In the genomic region with DNA sequence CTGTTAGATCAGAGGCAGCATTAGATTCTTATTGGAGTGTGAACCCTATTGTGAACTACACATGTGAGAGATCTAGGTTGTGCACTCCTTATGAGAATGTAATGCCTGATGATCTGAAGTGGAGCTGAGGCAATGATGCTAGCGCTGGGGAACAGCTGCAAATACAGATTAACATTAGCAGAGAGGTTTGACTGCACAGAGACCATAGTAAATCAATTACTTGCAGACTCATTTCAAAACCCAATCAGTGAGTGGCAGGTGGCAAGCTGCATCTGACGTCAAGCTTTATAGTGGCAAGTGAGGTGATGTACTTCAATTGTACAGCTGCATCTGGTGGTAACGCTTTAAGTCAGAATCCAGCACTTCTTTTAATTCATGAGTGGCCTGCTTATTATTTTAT, we compare ENCODE assay signal across 10 cellular contexts.
A peak's percentile ranks its signal among the peaks of the same experiment; 100 is the strongest.
DNase-seq lines count a peak whose midpoint lies in the region; ATAC-seq and TF ChIP-seq lines count a peak whose summit lies in the region.
"Had no signal": no experiment of that assay in that cellular context is flagged by ENCODE, and none has a peak within 500 bp of the region (broad histone marks: within the 10 kb centered on the region; RNA-seq: fewer than 3 reads in every experiment).

No MANE protein-coding gene starts in this region.

- H3K27ac ChIP-seq in CD8-positive, alpha-beta T cell (ENCODE audit: low read depth, low read length), result no peak overlapping the region
- no peak overlapping the region for H3K27ac ChIP-seq in tibial nerve
- H3K27ac ChIP-seq: BLaER1 had no signal

- no peak for DNase-seq in CD8-positive, alpha-beta T cell
- DNase-seq in NCI-H345 treated with DMSO at 0.1 percent for 48 hours (lab: John Stamatoyannopoulos, UW; ENCODE audit: unreplicated experiment) (peak; percentile 65), tibial nerve (ENCODE audit: low spot score in 2 of 2) (no peak), cardiac septum (ENCODE audit: low spot score) (no peak), kidney glomerular epithelial cell (lab: John Stamatoyannopoulos, UW) (no peak)

- in situ Hi-C loops in GM18951 (cut with MboI; ENCODE audit: low sequenced_read_pairs, unreplicated experiment), result no loop called here

- H3K4me1 Mint-ChIP-seq in CD8-positive, alpha-beta T cell (ENCODE audit: low read depth), result peaks cover 7% of the 10 kb centered on the region

- no peaks in the 10 kb centered on the region for H3K9me3 ChIP-seq in CD8-positive, alpha-beta T cell (ENCODE audit: low read length)
- H3K9me3 ChIP-seq in tibial nerve, result no peaks in the 10 kb centered on the region
- H3K9me3 ChIP-seq: BLaER1 had no signal

- TF ChIP-seq POLR2A in GM18951 (IDR thresholded peaks at IDR 0.05; ENCODE audit: extremely low read depth, insufficient read depth, insufficient read length) (peak; percentile 35), tibial nerve (IDR thresholded peaks at IDR 0.05) (no peak)

- no peaks in the 10 kb centered on the region for H3K36me3 Mint-ChIP-seq in CD8-positive, alpha-beta T cell

- no peak for TF ChIP-seq EP300 in tibial nerve (IDR thresholded peaks at IDR 0.05)

- no peak overlapping the region for H3K4me3 ChIP-seq in CD8-positive, alpha-beta T cell (ENCODE audit: low read depth, low read length)
- no peak overlapping the region for H3K4me3 ChIP-seq in tibial nerve
- H3K4me3 ChIP-seq: BLaER1, skin epidermis had no signal

- intact Hi-C loops in CD8-positive, alpha-beta T cell (cut with DNase I, micrococcal nuclease), result no loop called here
- intact Hi-C loops in cardiac septum (cut with DNase I), result no loop called here

- 81 to 90% methylated on average over 3 of the region's 3 CpGs for WGBS in tibial nerve, 2 donors

- no peaks in the 10 kb centered on the region for H3K4me1 ChIP-seq in CD8-positive, alpha-beta T cell (ENCODE audit: insufficient read depth, low read length)
- H3K4me1 ChIP-seq in tibial nerve, result peaks cover 0 to 25% (median 0%) of the 10 kb centered on the region in 4 donors

- CTCF ChIA-PET in CD8-positive, alpha-beta T cell (lab: Charles Lee), result no interaction called here

- H3K9me3 Mint-ChIP-seq in CD8-positive, alpha-beta T cell, result peaks cover 2% of the 10 kb centered on the region

- H3K4me3 Mint-ChIP-seq in CD8-positive, alpha-beta T cell, result no peak overlapping the region

- TF ChIP-seq CTCF in CD8-positive, alpha-beta T cell (IDR thresholded peaks at IDR 0.05), result no peak
- no peak for TF ChIP-seq CTCF in tibial nerve (IDR thresholded peaks at IDR 0.05)

- POLR2A ChIA-PET in CD8-positive, alpha-beta T cell (lab: Charles Lee), result no interaction called here

- H3K27me3 Mint-ChIP-seq in CD8-positive, alpha-beta T cell (ENCODE audit: low read depth), result no peaks in the 10 kb centered on the region

- no peak for ATAC-seq in CD8-positive, alpha-beta T cell
- peak; percentile 51 for ATAC-seq in HG02884 (IDR thresholded peaks at IDR 0.05; ENCODE audit: unreplicated experiment)
- no peak for ATAC-seq in esophagus mucosa

- H3K27me3 ChIP-seq in CD8-positive, alpha-beta T cell (ENCODE audit: insufficient read depth, low read length), result no peaks in the 10 kb centered on the region
- H3K27me3 ChIP-seq in tibial nerve, result no peaks in the 10 kb centered on the region
- H3K27me3 ChIP-seq: BLaER1 had no signal

- H3K27ac Mint-ChIP-seq in CD8-positive, alpha-beta T cell, result peak overlapping the region; percentile 28

- H3K36me3 ChIP-seq in CD8-positive, alpha-beta T cell (ENCODE audit: insufficient read depth, low read length), result no peaks in the 10 kb centered on the region
- no peaks in the 10 kb centered on the region for H3K36me3 ChIP-seq in tibial nerve
- H3K36me3 ChIP-seq: BLaER1 had no signal
